1 cellular context compared by ENCODE assay signal in genomic region chr1:156096640-156097391, GRCh38.
TF ChIP-seq lines count a peak whose summit lies in the region.

No MANE protein-coding gene starts in this region.

TF ChIP-seq in HepG2, 621 proteins besides CTCF, POLR2A, EP300 and RAD21 (continued from another document and continues in another):
- TF ChIP-seq, protein P1, sequence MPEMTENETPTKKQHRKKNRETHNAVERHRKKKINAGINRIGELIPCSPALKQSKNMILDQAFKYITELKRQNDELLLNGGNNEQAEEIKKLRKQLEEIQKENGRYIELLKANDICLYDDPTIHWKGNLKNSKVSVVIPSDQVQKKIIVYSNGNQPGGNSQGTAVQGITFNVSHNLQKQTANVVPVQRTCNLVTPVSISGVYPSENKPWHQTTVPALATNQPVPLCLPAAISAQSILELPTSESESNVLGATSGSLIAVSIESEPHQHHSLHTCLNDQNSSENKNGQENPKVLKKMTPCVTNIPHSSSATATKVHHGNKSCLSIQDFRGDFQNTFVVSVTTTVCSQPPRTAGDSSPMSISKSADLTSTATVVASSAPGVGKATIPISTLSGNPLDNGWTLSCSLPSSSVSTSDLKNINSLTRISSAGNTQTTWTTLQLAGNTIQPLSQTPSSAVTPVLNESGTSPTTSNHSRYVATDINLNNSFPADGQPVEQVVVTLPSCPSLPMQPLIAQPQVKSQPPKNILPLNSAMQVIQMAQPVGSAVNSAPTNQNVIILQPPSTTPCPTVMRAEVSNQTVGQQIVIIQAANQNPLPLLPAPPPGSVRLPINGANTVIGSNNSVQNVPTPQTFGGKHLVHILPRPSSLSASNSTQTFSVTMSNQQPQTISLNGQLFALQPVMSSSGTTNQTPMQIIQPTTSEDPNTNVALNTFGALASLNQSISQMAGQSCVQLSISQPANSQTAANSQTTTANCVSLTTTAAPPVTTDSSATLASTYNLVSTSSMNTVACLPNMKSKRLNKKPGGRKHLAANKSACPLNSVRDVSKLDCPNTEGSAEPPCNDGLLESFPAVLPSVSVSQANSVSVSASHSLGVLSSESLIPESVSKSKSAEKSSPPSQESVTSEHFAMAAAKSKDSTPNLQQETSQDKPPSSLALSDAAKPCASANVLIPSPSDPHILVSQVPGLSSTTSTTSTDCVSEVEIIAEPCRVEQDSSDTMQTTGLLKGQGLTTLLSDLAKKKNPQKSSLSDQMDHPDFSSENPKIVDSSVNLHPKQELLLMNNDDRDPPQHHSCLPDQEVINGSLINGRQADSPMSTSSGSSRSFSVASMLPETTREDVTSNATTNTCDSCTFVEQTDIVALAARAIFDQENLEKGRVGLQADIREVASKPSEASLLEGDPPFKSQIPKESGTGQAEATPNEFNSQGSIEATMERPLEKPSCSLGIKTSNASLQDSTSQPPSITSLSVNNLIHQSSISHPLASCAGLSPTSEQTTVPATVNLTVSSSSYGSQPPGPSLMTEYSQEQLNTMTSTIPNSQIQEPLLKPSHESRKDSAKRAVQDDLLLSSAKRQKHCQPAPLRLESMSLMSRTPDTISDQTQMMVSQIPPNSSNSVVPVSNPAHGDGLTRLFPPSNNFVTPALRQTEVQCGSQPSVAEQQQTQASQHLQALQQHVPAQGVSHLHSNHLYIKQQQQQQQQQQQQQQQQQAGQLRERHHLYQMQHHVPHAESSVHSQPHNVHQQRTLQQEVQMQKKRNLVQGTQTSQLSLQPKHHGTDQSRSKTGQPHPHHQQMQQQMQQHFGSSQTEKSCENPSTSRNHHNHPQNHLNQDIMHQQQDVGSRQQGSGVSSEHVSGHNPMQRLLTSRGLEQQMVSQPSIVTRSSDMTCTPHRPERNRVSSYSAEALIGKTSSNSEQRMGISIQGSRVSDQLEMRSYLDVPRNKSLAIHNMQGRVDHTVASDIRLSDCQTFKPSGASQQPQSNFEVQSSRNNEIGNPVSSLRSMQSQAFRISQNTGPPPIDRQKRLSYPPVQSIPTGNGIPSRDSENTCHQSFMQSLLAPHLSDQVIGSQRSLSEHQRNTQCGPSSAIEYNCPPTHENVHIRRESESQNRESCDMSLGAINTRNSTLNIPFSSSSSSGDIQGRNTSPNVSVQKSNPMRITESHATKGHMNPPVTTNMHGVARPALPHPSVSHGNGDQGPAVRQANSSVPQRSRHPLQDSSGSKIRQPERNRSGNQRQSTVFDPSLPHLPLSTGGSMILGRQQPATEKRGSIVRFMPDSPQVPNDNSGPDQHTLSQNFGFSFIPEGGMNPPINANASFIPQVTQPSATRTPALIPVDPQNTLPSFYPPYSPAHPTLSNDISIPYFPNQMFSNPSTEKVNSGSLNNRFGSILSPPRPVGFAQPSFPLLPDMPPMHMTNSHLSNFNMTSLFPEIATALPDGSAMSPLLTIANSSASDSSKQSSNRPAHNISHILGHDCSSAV (CRISPR knock-in tag; IDR thresholded peaks at IDR 0.05; ENCODE audit: borderline replicate concordance), result no peak
- no peak for TF ChIP-seq GMEB1 (CRISPR knock-in tag; IDR thresholded peaks at IDR 0.05; ENCODE audit: borderline replicate concordance)
- TF ChIP-seq GTF3A (CRISPR knock-in tag; conservative IDR thresholded peaks at IDR 0.05), result no peak
- TF ChIP-seq STAT6 (CRISPR knock-in tag; IDR thresholded peaks at IDR 0.05; ENCODE audit: borderline replicate concordance), result no peak
- no peak for TF ChIP-seq IRX3 (CRISPR knock-in tag; IDR thresholded peaks at IDR 0.05; ENCODE audit: borderline replicate concordance, low read depth)
- TF ChIP-seq TOE1 (CRISPR knock-in tag; IDR thresholded peaks at IDR 0.05), result no peak
- TF ChIP-seq, protein P2, sequence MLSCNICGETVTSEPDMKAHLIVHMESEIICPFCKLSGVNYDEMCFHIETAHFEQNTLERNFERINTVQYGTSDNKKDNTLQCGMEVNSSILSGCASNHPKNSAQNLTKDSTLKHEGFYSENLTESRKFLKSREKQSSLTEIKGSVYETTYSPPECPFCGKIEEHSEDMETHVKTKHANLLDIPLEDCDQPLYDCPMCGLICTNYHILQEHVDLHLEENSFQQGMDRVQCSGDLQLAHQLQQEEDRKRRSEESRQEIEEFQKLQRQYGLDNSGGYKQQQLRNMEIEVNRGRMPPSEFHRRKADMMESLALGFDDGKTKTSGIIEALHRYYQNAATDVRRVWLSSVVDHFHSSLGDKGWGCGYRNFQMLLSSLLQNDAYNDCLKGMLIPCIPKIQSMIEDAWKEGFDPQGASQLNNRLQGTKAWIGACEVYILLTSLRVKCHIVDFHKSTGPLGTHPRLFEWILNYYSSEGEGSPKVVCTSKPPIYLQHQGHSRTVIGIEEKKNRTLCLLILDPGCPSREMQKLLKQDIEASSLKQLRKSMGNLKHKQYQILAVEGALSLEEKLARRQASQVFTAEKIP (CRISPR knock-in tag; IDR thresholded peaks at IDR 0.05; ENCODE audit: borderline replicate concordance), result no peak
- TF ChIP-seq REPIN1 (CRISPR knock-in tag; IDR thresholded peaks at IDR 0.05; ENCODE audit: borderline replicate concordance, low read depth), result no peak
- TF ChIP-seq ATRX (CRISPR knock-in tag; IDR thresholded peaks at IDR 0.05; ENCODE audit: borderline replicate concordance), result no peak
- TF ChIP-seq HMG20B (CRISPR knock-in tag; conservative IDR thresholded peaks at IDR 0.05), result no peak
- TF ChIP-seq NCOA5 (CRISPR knock-in tag; IDR thresholded peaks at IDR 0.05), result no peak
- TF ChIP-seq KLF6 (CRISPR knock-in tag; IDR thresholded peaks at IDR 0.05), result no peak; the same call in 1 of the 2 replicates
- no peak for TF ChIP-seq HDAC6 (IDR thresholded peaks at IDR 0.05; ENCODE audit: low read depth, low read length)
- no peak for TF ChIP-seq MXD4 (CRISPR knock-in tag; IDR thresholded peaks at IDR 0.05)
- TF ChIP-seq ZMYM3 (CRISPR knock-in tag; IDR thresholded peaks at IDR 0.05), result no peak
- TF ChIP-seq PAXIP1 (CRISPR knock-in tag; conservative IDR thresholded peaks at IDR 0.05), result peak; percentile 44
- no peak for TF ChIP-seq TP53 (CRISPR knock-in tag; conservative IDR thresholded peaks at IDR 0.05)
- TF ChIP-seq HOXD1 (CRISPR knock-in tag; IDR thresholded peaks at IDR 0.05), result no peak
- TF ChIP-seq ZNF296 (CRISPR knock-in tag; conservative IDR thresholded peaks at IDR 0.05), result no peak
- no peak for TF ChIP-seq FOXJ3 (CRISPR knock-in tag; IDR thresholded peaks at IDR 0.05; ENCODE audit: borderline replicate concordance)
- no peak for TF ChIP-seq TBL1XR1 (IDR thresholded peaks at IDR 0.05; ENCODE audit: borderline replicate concordance, low read length, partially characterized antibody)
- no peak for TF ChIP-seq ZFP90 (CRISPR knock-in tag; IDR thresholded peaks at IDR 0.05; ENCODE audit: borderline replicate concordance)
- TF ChIP-seq, protein P3, sequence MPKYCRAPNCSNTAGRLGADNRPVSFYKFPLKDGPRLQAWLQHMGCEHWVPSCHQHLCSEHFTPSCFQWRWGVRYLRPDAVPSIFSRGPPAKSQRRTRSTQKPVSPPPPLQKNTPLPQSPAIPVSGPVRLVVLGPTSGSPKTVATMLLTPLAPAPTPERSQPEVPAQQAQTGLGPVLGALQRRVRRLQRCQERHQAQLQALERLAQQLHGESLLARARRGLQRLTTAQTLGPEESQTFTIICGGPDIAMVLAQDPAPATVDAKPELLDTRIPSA (CRISPR knock-in tag; IDR thresholded peaks at IDR 0.05; ENCODE audit: borderline replicate concordance), result no peak
- TF ChIP-seq ZNF619 (CRISPR knock-in tag; IDR thresholded peaks at IDR 0.05), result 0 out of 2 replicates have a peak, but pooled peaks have one; percentile 62
- TF ChIP-seq ZKSCAN8 (CRISPR knock-in tag; IDR thresholded peaks at IDR 0.05; ENCODE audit: borderline replicate concordance), result peak; percentile 55; the same call in 1 of the 2 replicates
- TF ChIP-seq ZNF142 (CRISPR knock-in tag; IDR thresholded peaks at IDR 0.05), result no peak
- TF ChIP-seq ZNF556 (CRISPR knock-in tag; IDR thresholded peaks at IDR 0.05; ENCODE audit: borderline replicate concordance), result no peak
